ENCODE assay signal across 22 cellular contexts in the genomic region with DNA sequence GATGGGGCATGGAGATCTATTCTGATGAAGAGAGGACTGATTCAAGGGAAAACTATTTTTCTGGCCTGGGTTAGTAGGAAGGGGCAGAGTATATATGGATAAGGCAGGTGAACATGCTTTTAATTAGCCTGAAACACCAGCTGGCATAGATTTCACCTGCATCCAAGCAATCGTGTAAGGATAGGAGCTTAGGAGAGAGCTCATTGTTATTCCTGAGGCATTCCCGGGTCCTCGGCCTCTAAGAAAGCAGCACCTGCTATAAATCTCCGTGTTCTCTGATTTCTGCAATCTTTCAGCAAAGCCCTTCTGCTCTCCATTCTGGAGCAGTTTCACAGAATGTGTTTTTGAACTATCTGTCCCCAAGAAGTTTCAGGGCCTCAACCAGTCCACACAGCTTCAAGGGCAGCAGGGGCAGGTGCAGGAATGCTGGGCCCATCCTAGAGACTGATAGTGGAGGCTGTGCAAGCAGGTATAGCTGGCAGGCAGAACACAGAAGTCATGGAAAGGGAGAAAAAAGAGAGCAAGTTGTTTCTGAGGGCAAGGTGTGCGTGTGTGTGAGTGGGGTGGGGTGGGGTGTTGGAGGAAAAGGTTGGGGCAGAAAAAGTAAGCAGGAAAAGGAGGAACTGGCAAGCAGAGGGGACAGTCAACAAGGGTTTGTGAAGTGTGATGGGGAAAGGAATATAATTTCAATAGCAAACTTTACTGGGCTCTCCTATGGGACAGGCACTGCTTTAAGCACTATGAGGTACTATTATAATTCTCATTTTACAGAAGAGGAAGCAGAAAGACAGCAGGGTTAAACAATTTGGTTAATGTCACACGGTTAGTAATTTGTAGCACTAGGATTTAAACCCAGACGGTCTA.
"Had no signal": no experiment of that assay in that cellular context is flagged by ENCODE, and none has a peak within 500 bp of the region (broad histone marks: within the 10 kb centered on the region; RNA-seq: fewer than 3 reads in every experiment).

No MANE protein-coding gene starts in this region.

- H3K4me2 ChIP-seq: PC-9 had no signal

- H3K27me3 Mint-ChIP-seq: activated CD4-positive, alpha-beta memory T cell treated with anti-CD3 and anti-CD28 coated beads, Interleukin-2, amount 10 ng/mL, durations not matched to agents 7 days and 5 days; activated CD4-positive, alpha-beta T cell treated with anti-CD3 and anti-CD28 coated beads, Interleukin-2, amount 10 ng/mL, durations not matched to agents 7 days and 5 days; activated naive CD8-positive, alpha-beta T cell; activated T-helper 17 cell treated with anti-CD3 and anti-CD28 coated beads, Interleukin-2, amount 50 U/mL, for 72 hours; T-helper 17 cell had no signal

- DNase-seq: activated CD4-positive, alpha-beta memory T cell treated with anti-CD3 and anti-CD28 coated beads, Interleukin-2, amount 10 ng/mL, durations not matched to agents 7 days and 5 days; activated CD4-positive, alpha-beta T cell treated with anti-CD3 and anti-CD28 coated beads, Interleukin-2, amount 10 ng/mL, durations not matched to agents 7 days and 5 days; activated CD4-positive, CD25-positive, alpha-beta regulatory T cell; activated gamma-delta T cell; activated naive CD4-positive, alpha-beta T cell treated with anti-CD3 and anti-CD28 coated beads for 36 hours; activated T-cell treated with anti-CD3 and anti-CD28 coated beads for 4 hours; activated T-cell treated with anti-CD3 and anti-CD28 coated beads, Interleukin-2, amount 50 U/mL, for 48 hours; adrenal gland; anterior cingulate cortex; colonic mucosa; KG1; NCI-H1092; NCI-H1930; NCI-H510A treated with DMSO at 0.1 percent for 48 hours; NCI-H774; PC-9; SIG-M5; T-helper 17 cell; T-helper 9 cell had no signal

- H3K36me3 ChIP-seq: adrenal gland, breast epithelium, colonic mucosa had no signal

- H2AFZ ChIP-seq: PC-9 had no signal

- H3K27ac Mint-ChIP-seq: activated CD4-positive, alpha-beta memory T cell treated with anti-CD3 and anti-CD28 coated beads, Interleukin-2, amount 10 ng/mL, durations not matched to agents 7 days and 5 days; activated CD4-positive, alpha-beta T cell treated with anti-CD3 and anti-CD28 coated beads, Interleukin-2, amount 10 ng/mL, durations not matched to agents 7 days and 5 days; activated naive CD4-positive, alpha-beta T cell treated with anti-CD3 and anti-CD28 coated beads for 36 hours; activated naive CD8-positive, alpha-beta T cell; activated T-helper 17 cell treated with anti-CD3 and anti-CD28 coated beads, Interleukin-2, amount 50 U/mL, for 72 hours; T-helper 17 cell had no signal

- H3K9me3 Mint-ChIP-seq: activated CD4-positive, alpha-beta memory T cell treated with anti-CD3 and anti-CD28 coated beads, Interleukin-2, amount 10 ng/mL, durations not matched to agents 7 days and 5 days; activated CD4-positive, alpha-beta T cell treated with anti-CD3 and anti-CD28 coated beads, Interleukin-2, amount 10 ng/mL, durations not matched to agents 7 days and 5 days; activated naive CD4-positive, alpha-beta T cell treated with anti-CD3 and anti-CD28 coated beads for 36 hours; activated T-helper 17 cell treated with anti-CD3 and anti-CD28 coated beads, Interleukin-2, amount 50 U/mL, for 72 hours had no signal

- H3K4me3 Mint-ChIP-seq: activated CD4-positive, alpha-beta memory T cell treated with anti-CD3 and anti-CD28 coated beads, Interleukin-2, amount 10 ng/mL, durations not matched to agents 7 days and 5 days; activated CD4-positive, alpha-beta T cell treated with anti-CD3 and anti-CD28 coated beads, Interleukin-2, amount 10 ng/mL, durations not matched to agents 7 days and 5 days; activated naive CD4-positive, alpha-beta T cell treated with anti-CD3 and anti-CD28 coated beads for 36 hours; activated naive CD8-positive, alpha-beta T cell; activated T-helper 17 cell treated with anti-CD3 and anti-CD28 coated beads, Interleukin-2, amount 50 U/mL, for 72 hours; T-helper 17 cell had no signal

- H3K4me3 ChIP-seq: adrenal gland, breast epithelium, colonic mucosa, PC-9 had no signal

- H3K27me3 ChIP-seq: adrenal gland, breast epithelium, colonic mucosa had no signal

- H3K4me1 ChIP-seq: adrenal gland, breast epithelium, colonic mucosa had no signal

- H3K27ac ChIP-seq: adrenal gland, breast epithelium, colonic mucosa, PC-9 had no signal

- ATAC-seq: activated T-helper 17 cell treated with anti-CD3 and anti-CD28 coated beads, Interleukin-2, amount 50 U/mL, for 72 hours; T-helper 17 cell had no signal

- H3K36me3 Mint-ChIP-seq: activated naive CD8-positive, alpha-beta T cell had no signal

- H3K9me3 ChIP-seq: adrenal gland, breast epithelium, colonic mucosa had no signal

- H3K4me1 Mint-ChIP-seq: activated CD4-positive, alpha-beta memory T cell treated with anti-CD3 and anti-CD28 coated beads, Interleukin-2, amount 10 ng/mL, durations not matched to agents 7 days and 5 days; activated CD4-positive, alpha-beta T cell treated with anti-CD3 and anti-CD28 coated beads, Interleukin-2, amount 10 ng/mL, durations not matched to agents 7 days and 5 days; activated T-helper 17 cell treated with anti-CD3 and anti-CD28 coated beads, Interleukin-2, amount 50 U/mL, for 72 hours; T-helper 17 cell had no signal
